ENCODE assay signal across 1 cellular context in the genomic region with DNA sequence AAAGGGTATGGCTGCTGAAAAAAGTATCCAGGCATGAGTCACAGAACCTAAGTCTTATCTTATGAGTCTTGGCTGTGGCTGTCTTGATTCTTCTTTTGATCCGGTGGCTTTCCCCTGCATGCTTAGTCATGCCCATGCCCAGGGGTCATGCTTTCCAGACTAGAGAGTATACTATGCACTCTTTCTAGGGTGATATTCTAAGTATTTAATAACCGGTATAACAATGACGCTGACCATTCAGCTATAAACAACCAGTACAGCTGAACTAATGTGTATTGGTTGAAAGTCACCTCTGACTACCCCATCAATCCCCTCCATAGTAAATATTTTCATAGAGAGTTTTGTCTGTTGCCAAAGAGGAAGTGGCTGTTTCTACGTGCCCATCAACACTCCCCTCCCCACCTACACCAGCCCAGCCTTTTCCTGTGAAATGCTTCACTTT.
A peak's percentile ranks its signal among the peaks of the same experiment; 100 is the strongest.
TF ChIP-seq lines count a peak whose summit lies in the region.

No MANE protein-coding gene starts in this region.

TF ChIP-seq in GM12878, 131 proteins besides CTCF, POLR2A, EP300 and RAD21 (continued from another document):
- TF ChIP-seq, protein P1, sequence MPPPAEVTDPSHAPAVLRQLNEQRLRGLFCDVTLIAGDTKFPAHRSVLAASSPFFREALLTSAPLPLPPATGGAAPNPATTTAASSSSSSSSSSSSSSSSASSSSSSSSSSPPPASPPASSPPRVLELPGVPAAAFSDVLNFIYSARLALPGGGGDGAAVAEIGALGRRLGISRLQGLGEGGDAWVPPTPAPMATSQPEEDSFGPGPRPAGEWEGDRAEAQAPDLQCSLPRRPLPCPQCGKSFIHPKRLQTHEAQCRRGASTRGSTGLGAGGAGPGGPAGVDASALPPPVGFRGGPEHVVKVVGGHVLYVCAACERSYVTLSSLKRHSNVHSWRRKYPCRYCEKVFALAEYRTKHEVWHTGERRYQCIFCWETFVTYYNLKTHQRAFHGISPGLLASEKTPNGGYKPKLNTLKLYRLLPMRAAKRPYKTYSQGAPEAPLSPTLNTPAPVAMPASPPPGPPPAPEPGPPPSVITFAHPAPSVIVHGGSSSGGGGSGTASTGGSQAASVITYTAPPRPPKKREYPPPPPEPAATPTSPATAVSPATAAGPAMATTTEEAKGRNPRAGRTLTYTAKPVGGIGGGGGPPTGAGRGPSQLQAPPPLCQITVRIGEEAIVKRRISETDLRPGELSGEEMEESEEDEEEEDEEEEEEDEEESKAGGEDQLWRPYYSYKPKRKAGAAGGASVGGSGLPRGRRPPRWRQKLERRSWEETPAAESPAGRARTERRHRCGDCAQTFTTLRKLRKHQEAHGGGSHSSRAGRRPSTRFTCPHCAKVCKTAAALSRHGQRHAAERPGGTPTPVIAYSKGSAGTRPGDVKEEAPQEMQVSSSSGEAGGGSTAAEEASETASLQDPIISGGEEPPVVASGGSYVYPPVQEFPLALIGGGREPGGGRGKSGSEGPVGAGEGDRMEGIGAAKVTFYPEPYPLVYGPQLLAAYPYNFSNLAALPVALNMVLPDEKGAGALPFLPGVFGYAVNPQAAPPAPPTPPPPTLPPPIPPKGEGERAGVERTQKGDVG (CRISPR knock-in tag; IDR thresholded peaks at IDR 0.05): no peak
- TF ChIP-seq SPI1 (IDR thresholded peaks at IDR 0.05; ENCODE audit: borderline replicate concordance, insufficient read depth, low read depth, low read length) (peak; percentile 36; the same call in 1 of the 2 replicates), GABPA (IDR thresholded peaks at IDR 0.05; ENCODE audit: low read depth) (no peak), NR2C2 (IDR thresholded peaks at IDR 0.05; ENCODE audit: borderline replicate concordance, control insufficient read depth, insufficient read length, low read depth) (no peak), BMI1 (IDR thresholded peaks at IDR 0.05; ENCODE audit: borderline replicate concordance) (no peak)
- TF ChIP-seq, protein P2, sequence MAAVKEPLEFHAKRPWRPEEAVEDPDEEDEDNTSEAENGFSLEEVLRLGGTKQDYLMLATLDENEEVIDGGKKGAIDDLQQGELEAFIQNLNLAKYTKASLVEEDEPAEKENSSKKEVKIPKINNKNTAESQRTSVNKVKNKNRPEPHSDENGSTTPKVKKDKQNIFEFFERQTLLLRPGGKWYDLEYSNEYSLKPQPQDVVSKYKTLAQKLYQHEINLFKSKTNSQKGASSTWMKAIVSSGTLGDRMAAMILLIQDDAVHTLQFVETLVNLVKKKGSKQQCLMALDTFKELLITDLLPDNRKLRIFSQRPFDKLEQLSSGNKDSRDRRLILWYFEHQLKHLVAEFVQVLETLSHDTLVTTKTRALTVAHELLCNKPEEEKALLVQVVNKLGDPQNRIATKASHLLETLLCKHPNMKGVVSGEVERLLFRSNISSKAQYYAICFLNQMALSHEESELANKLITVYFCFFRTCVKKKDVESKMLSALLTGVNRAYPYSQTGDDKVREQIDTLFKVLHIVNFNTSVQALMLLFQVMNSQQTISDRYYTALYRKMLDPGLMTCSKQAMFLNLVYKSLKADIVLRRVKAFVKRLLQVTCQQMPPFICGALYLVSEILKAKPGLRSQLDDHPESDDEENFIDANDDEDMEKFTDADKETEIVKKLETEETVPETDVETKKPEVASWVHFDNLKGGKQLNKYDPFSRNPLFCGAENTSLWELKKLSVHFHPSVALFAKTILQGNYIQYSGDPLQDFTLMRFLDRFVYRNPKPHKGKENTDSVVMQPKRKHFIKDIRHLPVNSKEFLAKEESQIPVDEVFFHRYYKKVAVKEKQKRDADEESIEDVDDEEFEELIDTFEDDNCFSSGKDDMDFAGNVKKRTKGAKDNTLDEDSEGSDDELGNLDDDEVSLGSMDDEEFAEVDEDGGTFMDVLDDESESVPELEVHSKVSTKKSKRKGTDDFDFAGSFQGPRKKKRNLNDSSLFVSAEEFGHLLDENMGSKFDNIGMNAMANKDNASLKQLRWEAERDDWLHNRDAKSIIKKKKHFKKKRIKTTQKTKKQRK (IDR thresholded peaks at IDR 0.05; ENCODE audit: low read depth, low read length): no peak
